In the genomic region with DNA sequence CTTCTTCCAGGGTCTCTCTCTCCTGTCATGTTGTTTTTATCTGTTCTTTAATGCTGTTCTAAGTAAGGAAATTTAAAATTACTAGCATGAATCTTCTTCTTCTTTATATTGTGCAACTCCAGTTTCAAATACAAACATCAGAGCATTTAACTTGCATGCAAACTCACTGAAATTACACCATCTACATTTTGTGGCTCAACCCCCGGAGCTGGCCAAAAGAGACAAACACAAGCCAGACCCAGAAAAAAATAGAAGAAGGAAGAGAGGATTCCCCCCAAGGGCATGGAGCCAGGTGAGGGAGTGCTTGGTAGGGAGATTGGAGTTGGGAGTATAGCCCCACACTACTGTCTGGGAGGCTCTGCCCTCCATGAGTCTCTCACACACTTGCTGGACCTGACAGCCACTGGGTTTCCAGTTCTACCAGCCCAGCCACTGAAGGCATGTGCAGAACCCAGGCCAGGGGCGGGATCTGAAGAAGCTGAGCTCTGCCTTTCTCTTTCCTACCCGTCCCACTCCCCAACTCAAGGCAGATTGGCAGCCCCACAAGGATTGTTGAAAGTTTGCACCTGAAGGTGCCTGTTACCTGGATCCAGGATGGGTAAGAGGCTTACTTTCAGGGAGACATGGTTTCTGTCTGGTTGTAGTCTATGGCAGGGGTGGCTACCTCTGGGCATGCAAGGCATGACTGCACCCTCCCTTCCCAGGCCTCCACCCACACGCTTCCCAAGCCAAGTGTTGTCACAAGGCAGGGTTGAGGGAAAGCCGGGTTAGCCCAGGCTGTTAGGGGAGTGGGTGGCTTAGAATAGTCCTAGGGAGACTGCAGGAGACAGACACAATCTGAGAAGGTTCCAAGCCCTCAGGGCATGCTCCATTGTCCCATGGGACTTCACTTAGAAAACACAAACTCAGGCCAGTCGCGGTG, we compare ENCODE assay signal across 1 cellular context.
TF ChIP-seq lines count a peak whose summit lies in the region.

No MANE protein-coding gene starts in this region.

TF ChIP-seq in WTC11, 78 proteins besides CTCF, POLR2A, EP300 and RAD21 (continued from another document):
- TF ChIP-seq, protein P1, sequence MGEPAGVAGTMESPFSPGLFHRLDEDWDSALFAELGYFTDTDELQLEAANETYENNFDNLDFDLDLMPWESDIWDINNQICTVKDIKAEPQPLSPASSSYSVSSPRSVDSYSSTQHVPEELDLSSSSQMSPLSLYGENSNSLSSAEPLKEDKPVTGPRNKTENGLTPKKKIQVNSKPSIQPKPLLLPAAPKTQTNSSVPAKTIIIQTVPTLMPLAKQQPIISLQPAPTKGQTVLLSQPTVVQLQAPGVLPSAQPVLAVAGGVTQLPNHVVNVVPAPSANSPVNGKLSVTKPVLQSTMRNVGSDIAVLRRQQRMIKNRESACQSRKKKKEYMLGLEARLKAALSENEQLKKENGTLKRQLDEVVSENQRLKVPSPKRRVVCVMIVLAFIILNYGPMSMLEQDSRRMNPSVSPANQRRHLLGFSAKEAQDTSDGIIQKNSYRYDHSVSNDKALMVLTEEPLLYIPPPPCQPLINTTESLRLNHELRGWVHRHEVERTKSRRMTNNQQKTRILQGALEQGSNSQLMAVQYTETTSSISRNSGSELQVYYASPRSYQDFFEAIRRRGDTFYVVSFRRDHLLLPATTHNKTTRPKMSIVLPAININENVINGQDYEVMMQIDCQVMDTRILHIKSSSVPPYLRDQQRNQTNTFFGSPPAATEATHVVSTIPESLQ (CRISPR knock-in tag; IDR thresholded peaks at IDR 0.05) = no peak
- TF ChIP-seq ATF1 (CRISPR knock-in tag; IDR thresholded peaks at IDR 0.05) (no peak), FOXJ3 (CRISPR knock-in tag; IDR thresholded peaks at IDR 0.05; ENCODE audit: borderline replicate concordance) (no peak), ZBTB21 (CRISPR knock-in tag; IDR thresholded peaks at IDR 0.05; ENCODE audit: borderline replicate concordance) (no peak), NR1H2 (CRISPR knock-in tag; IDR thresholded peaks at IDR 0.05) (no peak), TP53 (CRISPR knock-in tag; IDR thresholded peaks at IDR 0.05) (no peak), ZNF232 (CRISPR knock-in tag; IDR thresholded peaks at IDR 0.05) (no peak)
- TF ChIP-seq, protein P2, sequence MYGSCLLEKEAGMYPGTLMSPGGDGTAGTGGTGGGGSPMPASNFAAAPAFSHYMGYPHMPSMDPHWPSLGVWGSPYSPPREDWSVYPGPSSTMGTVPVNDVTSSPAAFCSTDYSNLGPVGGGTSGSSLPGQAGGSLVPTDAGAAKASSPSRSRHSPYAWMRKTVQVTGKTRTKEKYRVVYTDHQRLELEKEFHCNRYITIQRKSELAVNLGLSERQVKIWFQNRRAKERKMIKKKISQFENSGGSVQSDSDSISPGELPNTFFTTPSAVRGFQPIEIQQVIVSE (CRISPR knock-in tag; IDR thresholded peaks at IDR 0.05; ENCODE audit: borderline replicate concordance) = no peak
- TF ChIP-seq, protein P3, sequence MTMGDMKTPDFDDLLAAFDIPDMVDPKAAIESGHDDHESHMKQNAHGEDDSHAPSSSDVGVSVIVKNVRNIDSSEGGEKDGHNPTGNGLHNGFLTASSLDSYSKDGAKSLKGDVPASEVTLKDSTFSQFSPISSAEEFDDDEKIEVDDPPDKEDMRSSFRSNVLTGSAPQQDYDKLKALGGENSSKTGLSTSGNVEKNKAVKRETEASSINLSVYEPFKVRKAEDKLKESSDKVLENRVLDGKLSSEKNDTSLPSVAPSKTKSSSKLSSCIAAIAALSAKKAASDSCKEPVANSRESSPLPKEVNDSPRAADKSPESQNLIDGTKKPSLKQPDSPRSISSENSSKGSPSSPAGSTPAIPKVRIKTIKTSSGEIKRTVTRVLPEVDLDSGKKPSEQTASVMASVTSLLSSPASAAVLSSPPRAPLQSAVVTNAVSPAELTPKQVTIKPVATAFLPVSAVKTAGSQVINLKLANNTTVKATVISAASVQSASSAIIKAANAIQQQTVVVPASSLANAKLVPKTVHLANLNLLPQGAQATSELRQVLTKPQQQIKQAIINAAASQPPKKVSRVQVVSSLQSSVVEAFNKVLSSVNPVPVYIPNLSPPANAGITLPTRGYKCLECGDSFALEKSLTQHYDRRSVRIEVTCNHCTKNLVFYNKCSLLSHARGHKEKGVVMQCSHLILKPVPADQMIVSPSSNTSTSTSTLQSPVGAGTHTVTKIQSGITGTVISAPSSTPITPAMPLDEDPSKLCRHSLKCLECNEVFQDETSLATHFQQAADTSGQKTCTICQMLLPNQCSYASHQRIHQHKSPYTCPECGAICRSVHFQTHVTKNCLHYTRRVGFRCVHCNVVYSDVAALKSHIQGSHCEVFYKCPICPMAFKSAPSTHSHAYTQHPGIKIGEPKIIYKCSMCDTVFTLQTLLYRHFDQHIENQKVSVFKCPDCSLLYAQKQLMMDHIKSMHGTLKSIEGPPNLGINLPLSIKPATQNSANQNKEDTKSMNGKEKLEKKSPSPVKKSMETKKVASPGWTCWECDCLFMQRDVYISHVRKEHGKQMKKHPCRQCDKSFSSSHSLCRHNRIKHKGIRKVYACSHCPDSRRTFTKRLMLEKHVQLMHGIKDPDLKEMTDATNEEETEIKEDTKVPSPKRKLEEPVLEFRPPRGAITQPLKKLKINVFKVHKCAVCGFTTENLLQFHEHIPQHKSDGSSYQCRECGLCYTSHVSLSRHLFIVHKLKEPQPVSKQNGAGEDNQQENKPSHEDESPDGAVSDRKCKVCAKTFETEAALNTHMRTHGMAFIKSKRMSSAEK (CRISPR knock-in tag; IDR thresholded peaks at IDR 0.05; ENCODE audit: borderline replicate concordance) = no peak
- TF ChIP-seq, protein P4, sequence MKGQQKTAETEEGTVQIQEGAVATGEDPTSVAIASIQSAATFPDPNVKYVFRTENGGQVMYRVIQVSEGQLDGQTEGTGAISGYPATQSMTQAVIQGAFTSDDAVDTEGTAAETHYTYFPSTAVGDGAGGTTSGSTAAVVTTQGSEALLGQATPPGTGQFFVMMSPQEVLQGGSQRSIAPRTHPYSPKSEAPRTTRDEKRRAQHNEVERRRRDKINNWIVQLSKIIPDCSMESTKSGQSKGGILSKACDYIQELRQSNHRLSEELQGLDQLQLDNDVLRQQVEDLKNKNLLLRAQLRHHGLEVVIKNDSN (CRISPR knock-in tag; IDR thresholded peaks at IDR 0.05) = no peak
- TF ChIP-seq, protein P5, sequence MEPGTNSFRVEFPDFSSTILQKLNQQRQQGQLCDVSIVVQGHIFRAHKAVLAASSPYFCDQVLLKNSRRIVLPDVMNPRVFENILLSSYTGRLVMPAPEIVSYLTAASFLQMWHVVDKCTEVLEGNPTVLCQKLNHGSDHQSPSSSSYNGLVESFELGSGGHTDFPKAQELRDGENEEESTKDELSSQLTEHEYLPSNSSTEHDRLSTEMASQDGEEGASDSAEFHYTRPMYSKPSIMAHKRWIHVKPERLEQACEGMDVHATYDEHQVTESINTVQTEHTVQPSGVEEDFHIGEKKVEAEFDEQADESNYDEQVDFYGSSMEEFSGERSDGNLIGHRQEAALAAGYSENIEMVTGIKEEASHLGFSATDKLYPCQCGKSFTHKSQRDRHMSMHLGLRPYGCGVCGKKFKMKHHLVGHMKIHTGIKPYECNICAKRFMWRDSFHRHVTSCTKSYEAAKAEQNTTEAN (CRISPR knock-in tag; IDR thresholded peaks at IDR 0.05) = no peak
- TF ChIP-seq, protein P6, sequence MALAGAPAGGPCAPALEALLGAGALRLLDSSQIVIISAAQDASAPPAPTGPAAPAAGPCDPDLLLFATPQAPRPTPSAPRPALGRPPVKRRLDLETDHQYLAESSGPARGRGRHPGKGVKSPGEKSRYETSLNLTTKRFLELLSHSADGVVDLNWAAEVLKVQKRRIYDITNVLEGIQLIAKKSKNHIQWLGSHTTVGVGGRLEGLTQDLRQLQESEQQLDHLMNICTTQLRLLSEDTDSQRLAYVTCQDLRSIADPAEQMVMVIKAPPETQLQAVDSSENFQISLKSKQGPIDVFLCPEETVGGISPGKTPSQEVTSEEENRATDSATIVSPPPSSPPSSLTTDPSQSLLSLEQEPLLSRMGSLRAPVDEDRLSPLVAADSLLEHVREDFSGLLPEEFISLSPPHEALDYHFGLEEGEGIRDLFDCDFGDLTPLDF (CRISPR knock-in tag; IDR thresholded peaks at IDR 0.05) = no peak
TF ChIP-seq in WTC11: peak in this region for 0.
